ENCODE assay signal across 23 cellular contexts in the genomic region with DNA sequence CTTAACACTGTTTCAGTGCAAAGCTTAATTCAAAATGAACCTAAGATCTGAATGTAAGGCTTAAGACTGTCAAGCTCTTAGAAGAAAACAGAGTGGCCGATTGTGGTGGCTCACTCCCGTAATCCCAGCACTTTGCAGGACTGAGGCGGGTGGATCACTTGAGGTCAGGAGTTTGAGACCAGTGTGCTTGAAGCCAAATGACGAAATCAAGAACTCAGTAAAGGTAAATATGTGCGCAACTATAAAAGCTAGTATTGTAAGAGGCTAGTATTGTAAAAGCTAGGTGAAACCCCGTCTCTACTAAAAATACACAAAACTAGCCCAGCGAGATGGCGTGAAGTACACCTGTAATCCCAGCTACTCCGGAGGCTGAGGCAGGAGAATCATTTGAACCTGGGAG. TPM values are rescaled to one million over a fixed set of nuclear protein-coding genes. Genes with fewer than 3 reads are reported as not detected.
"Had no signal": no experiment of that assay in that cellular context is flagged by ENCODE, and none has a peak within 500 bp of the region (broad histone marks: within the 10 kb centered on the region; RNA-seq: fewer than 3 reads in every experiment).

No MANE protein-coding gene starts in this region.

- H3K9me3 ChIP-seq: body of pancreas had no signal

- ATAC-seq: activated naive CD8-positive, alpha-beta T cell treated with anti-CD3 and anti-CD28 coated beads, Interleukin-2, amount 50 U/mL, for 24 hours; activated T-cell treated with anti-CD3 and anti-CD28 coated beads, Interleukin-2, amount 50 U/mL, for 72 hours; body of pancreas; left ventricle myocardium superior; stimulated activated naive B cell treated with anti-CD40 and anti-IgM and Interleukin-4, amounts not matched to agents 10 μg/mL and 1 μg/mL and 100 μg/mL, for 72 hours; T-cell had no signal

- DNase-seq: activated CD4-positive, alpha-beta T cell treated with anti-CD3 and anti-CD28 coated beads, Interleukin-2, amount 50 U/mL, for 4 hours; activated effector memory CD4-positive, alpha-beta T cell treated with Interleukin-2 at 50 U/mL for 16 hours; activated naive CD4-positive, alpha-beta T cell treated with anti-CD3 and anti-CD28 coated beads for 36 hours; activated naive CD8-positive, alpha-beta T cell treated with anti-CD3 and anti-CD28 coated beads, Interleukin-2, amount 50 U/mL, for 24 hours; activated T-cell treated with anti-CD3 and anti-CD28 coated beads, Interleukin-2, amount 50 U/mL, for 72 hours; dermis blood vessel endothelial cell; effector memory CD4-positive, alpha-beta T cell; foreskin melanocyte; left ventricle myocardium superior; nucleus accumbens; stimulated activated CD4-positive, alpha-beta T cell treated with anti-CD3 and anti-CD28 coated beads, Interleukin-2, amount 100 ng/mL, for 48 hours; stimulated activated CD8-positive, alpha-beta memory T cell treated with anti-CD3 and anti-CD28 coated beads, Interleukin-4, amount 100 ng/mL, for 48 hours; stimulated activated naive B cell treated with anti-CD40 and anti-IgM and Interleukin-4, amounts not matched to agents 10 μg/mL and 1 μg/mL and 100 μg/mL, for 72 hours; T-cell had no signal

- H3K4me3 ChIP-seq: body of pancreas, cardiac muscle cell had no signal

- H2AFZ ChIP-seq: parathyroid adenoma had no signal

- H3K27me3 ChIP-seq: body of pancreas, cardiac muscle cell had no signal

- H3K79me2 ChIP-seq: parathyroid adenoma had no signal

- H3K9ac ChIP-seq: parathyroid adenoma had no signal

- H3K27ac ChIP-seq: body of pancreas, cardiac muscle cell, parathyroid adenoma had no signal

RNA-seq across cellular contexts. Expression of a gene that starts 12.7 kb away (rescaled TPM):
- total RNA-seq: activated CD8-positive, alpha-beta memory T cell treated with anti-CD3 and anti-CD28 coated beads for 36 hours; activated naive CD4-positive, alpha-beta T cell treated with anti-CD3 and anti-CD28 coated beads for 36 hours; activated T-cell treated with anti-CD3 and anti-CD28 coated beads, Interleukin-2, amount 50 U/mL, for 72 hours; body of pancreas; cardiac muscle cell; dermis blood vessel endothelial cell; kidney epithelial cell; left ventricle myocardium superior; mononuclear cell; T-cell; temporal lobe had no signal
- polyA plus RNA-seq: neural cell had no signal

RNA-seq across cellular contexts. Expression of a gene that starts 21.7 kb away (rescaled TPM):
- total RNA-seq: body of pancreas, dermis blood vessel endothelial cell, kidney epithelial cell, mononuclear cell, T-cell had no signal
- polyA plus RNA-seq: esophagus had no signal
